ENCODE assay signal across 24 cellular contexts in the genomic region with DNA sequence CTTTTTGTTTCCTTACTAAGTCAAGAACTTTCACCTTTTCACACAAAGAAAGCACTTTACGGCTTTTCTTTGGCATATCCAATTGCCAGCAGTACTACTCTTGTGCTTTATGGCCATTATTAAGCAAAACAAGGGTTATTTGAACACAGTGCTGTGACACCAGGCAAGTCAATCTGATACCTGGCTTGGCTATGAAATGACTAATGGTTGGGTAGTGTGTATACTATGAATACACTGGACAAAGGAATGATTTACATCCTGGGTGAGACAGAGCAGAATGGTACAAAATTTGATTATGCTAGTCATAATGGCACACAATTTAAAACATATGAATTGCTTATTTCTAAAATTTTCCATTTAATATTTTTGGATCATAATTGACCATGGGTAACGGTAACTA.
DNase-seq lines count a peak whose midpoint lies in the region; ATAC-seq and TF ChIP-seq lines count a peak whose summit lies in the region.
"Had no signal": no experiment of that assay in that cellular context is flagged by ENCODE, and none has a peak within 500 bp of the region (broad histone marks: within the 10 kb centered on the region; RNA-seq: fewer than 3 reads in every experiment).

No MANE protein-coding gene starts in this region.

- DNase-seq in epithelial cell of esophagus (ENCODE audit: low read depth): peak; percentile 62
- DNase-seq in DMS114 treated with DMSO at 0.1 percent for 48 hours (lab: John Stamatoyannopoulos, UW; ENCODE audit: unreplicated experiment): no peak
- no peak for DNase-seq in GF-D8 (lab: John Stamatoyannopoulos, UW)
- no peak for DNase-seq in stimulated activated CD4-positive, alpha-beta T cell treated with anti-CD3 and anti-CD28 coated beads, Interleukin-12 subunit alpha, Interleukin-12 subunit beta, amount 100 ng/mL, for 4 hours
- DNase-seq: activated CD4-positive, alpha-beta memory T cell treated with anti-CD3 and anti-CD28 coated beads, Interleukin-2, amount 10 ng/mL, durations not matched to agents 7 days and 5 days; activated naive CD4-positive, alpha-beta T cell treated with anti-CD3 and anti-CD28 coated beads for 36 hours; activated T-cell treated with anti-CD3 and anti-CD28 coated beads, Interleukin-2, amount 50 U/mL, for 24 hours; anterior cingulate cortex; CD8-positive, alpha-beta memory T cell; DND-41; GOT3; natural killer cell; NCI-H748 treated with DMSO at 0.1 percent for 48 hours; PC-9; SJCRH30; stimulated activated naive CD4-positive, alpha-beta T cell; T-helper 2 cell; tibial artery had no signal

- no peak overlapping the region for H3K4me3 ChIP-seq in epithelial cell of esophagus (ENCODE audit: low read length)
- H3K4me3 ChIP-seq: gastroesophageal sphincter, PC-9, SJCRH30, tibial artery had no signal

- no peak for TF ChIP-seq CTCF in epithelial cell of esophagus (IDR thresholded peaks at IDR 0.05; ENCODE audit: insufficient read depth, low read depth, low read length, missing control alignments)

- ATAC-seq in GM18858 (IDR thresholded peaks at IDR 0.05; ENCODE audit: unreplicated experiment) (peak; percentile 76), HG02588 (IDR thresholded peaks at IDR 0.05; ENCODE audit: unreplicated experiment) (peak; percentile 58), HG03175 (IDR thresholded peaks at IDR 0.05; ENCODE audit: unreplicated experiment) (peak; percentile 50), SK-N-SH treated with all-trans-retinoic acid at 6 μM for 48 hours (no peak)
- ATAC-seq: gastroesophageal sphincter, natural killer cell, WTC11 had no signal

TF ChIP-seq in SK-N-SH treated with all-trans-retinoic acid at 6 μM for 48 hours, 23 proteins besides CTCF, POLR2A, EP300 and RAD21:
- TF ChIP-seq ZNF565 (CRISPR knock-in tag; conservative IDR thresholded peaks at IDR 0.05; ENCODE audit: low read depth) (no peak), ZNF70 (CRISPR knock-in tag; IDR thresholded peaks at IDR 0.05) (no peak), TCF4 (CRISPR knock-in tag; IDR thresholded peaks at IDR 0.05; ENCODE audit: borderline replicate concordance) (no peak), CSDC2 (CRISPR knock-in tag; IDR thresholded peaks at IDR 0.05) (no peak)
